In the genomic region with DNA sequence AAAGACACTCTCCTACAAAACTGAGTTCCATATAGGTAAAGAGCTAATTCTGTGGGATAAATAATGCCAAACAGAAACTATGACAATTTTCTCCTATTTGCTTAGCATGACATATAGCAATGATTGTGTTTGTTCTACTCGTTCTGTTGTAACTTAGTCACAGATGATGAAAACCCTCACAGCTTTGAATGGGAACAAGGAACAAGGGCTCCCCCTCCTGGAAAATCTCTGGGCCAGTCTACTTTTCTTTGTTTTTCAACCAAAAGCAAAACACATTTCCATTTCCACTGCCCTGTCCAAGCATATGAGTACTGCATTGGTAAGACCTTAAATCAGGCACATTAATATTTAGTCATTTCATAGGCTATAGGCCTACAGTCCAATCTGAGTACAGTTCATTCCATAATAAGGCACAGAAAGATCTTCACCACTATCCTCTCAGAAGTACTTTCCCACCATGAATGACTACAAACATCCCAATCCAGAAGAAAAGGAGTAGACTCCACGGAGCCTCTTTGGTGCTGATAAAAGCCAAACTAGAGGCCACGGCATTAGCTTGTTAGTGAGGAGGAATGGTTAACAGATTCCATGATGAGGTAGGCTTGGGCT, we compare ENCODE assay signal across 8 cellular contexts.
DNase-seq lines count a peak whose midpoint lies in the region; ATAC-seq and TF ChIP-seq lines count a peak whose summit lies in the region.

No MANE protein-coding gene starts in this region.

- TF ChIP-seq EP300 in Ishikawa (IDR thresholded peaks at IDR 0.05; ENCODE audit: borderline replicate concordance), result no peak

- intact Hi-C loops in natural killer cell (cut with micrococcal nuclease), result no loop called here

- H3K4me1 Mint-ChIP-seq in natural killer cell, result peaks cover 51 to 65% of the 10 kb centered on the region in 2 donors

- peak overlapping the region; percentile 75 for H3K27ac Mint-ChIP-seq in natural killer cell

- ATAC-seq in esophagus mucosa (peak; percentile 79), natural killer cell (peak in 2 of 3 donors; percentile 57 to 62), GM21367 (IDR thresholded peaks at IDR 0.05; ENCODE audit: unreplicated experiment) (no peak), GM18498 (IDR thresholded peaks at IDR 0.05; ENCODE audit: unreplicated experiment) (no peak)

- peak; percentile 64 for TF ChIP-seq RAD21 in Ishikawa (IDR thresholded peaks at IDR 0.05; ENCODE audit: low read depth)

- H3K27me3 Mint-ChIP-seq in natural killer cell (ENCODE audit: low read depth in 2 of 2), result no peaks in the 10 kb centered on the region

- H3K36me3 Mint-ChIP-seq in natural killer cell, result no peaks in the 10 kb centered on the region

- H3K9me3 Mint-ChIP-seq in natural killer cell, result no peaks in the 10 kb centered on the region

- peak; percentile 42 for TF ChIP-seq CTCF in natural killer cell (IDR thresholded peaks at IDR 0.05)

- H3K4me3 Mint-ChIP-seq in natural killer cell, result no peak overlapping the region

- DNase-seq in NCI-H1092 treated with DMSO at 0.1 percent for 48 hours (lab: John Stamatoyannopoulos, UW) (peak; percentile 5), NCI-H1092 (lab: John Stamatoyannopoulos, UW) (no peak), SK-N-DZ (ENCODE audit: low spot score) (peak; percentile 20), natural killer cell (no peak)

TF ChIP-seq in Ishikawa, 13 proteins besides CTCF, POLR2A, EP300 and RAD21:
- TF ChIP-seq NFIC (IDR thresholded peaks at IDR 0.05) (no peak), CREB1 (IDR thresholded peaks at IDR 0.05; ENCODE audit: low read depth) (no peak), EGR1 (IDR thresholded peaks at IDR 0.05) (no peak), CEBPB (IDR thresholded peaks at IDR 0.05) (no peak), ZBTB7A (IDR thresholded peaks at IDR 0.05; ENCODE audit: low read depth) (no peak), FOXM1 (IDR thresholded peaks at IDR 0.05; ENCODE audit: borderline replicate concordance, low read depth) (no peak), USF1 (IDR thresholded peaks at IDR 0.05) (no peak), TAF1 (IDR thresholded peaks at IDR 0.05; ENCODE audit: low read depth) (no peak), YY1 (IDR thresholded peaks at IDR 0.05; ENCODE audit: low read depth) (no peak), TEAD4 (IDR thresholded peaks at IDR 0.05) (no peak), TCF12 (IDR thresholded peaks at IDR 0.05; ENCODE audit: low read depth) (no peak)
- TF ChIP-seq, protein P1, sequence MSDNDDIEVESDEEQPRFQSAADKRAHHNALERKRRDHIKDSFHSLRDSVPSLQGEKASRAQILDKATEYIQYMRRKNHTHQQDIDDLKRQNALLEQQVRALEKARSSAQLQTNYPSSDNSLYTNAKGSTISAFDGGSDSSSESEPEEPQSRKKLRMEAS (IDR thresholded peaks at IDR 0.05), result no peak
- TF ChIP-seq, protein P2, sequence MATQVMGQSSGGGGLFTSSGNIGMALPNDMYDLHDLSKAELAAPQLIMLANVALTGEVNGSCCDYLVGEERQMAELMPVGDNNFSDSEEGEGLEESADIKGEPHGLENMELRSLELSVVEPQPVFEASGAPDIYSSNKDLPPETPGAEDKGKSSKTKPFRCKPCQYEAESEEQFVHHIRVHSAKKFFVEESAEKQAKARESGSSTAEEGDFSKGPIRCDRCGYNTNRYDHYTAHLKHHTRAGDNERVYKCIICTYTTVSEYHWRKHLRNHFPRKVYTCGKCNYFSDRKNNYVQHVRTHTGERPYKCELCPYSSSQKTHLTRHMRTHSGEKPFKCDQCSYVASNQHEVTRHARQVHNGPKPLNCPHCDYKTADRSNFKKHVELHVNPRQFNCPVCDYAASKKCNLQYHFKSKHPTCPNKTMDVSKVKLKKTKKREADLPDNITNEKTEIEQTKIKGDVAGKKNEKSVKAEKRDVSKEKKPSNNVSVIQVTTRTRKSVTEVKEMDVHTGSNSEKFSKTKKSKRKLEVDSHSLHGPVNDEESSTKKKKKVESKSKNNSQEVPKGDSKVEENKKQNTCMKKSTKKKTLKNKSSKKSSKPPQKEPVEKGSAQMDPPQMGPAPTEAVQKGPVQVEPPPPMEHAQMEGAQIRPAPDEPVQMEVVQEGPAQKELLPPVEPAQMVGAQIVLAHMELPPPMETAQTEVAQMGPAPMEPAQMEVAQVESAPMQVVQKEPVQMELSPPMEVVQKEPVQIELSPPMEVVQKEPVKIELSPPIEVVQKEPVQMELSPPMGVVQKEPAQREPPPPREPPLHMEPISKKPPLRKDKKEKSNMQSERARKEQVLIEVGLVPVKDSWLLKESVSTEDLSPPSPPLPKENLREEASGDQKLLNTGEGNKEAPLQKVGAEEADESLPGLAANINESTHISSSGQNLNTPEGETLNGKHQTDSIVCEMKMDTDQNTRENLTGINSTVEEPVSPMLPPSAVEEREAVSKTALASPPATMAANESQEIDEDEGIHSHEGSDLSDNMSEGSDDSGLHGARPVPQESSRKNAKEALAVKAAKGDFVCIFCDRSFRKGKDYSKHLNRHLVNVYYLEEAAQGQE (IDR thresholded peaks at IDR 0.05; ENCODE audit: low read depth), result no peak

Comparison
In these comparisons a context has a peak if more than half of its experiments do, and no peak if none do; other contexts are left out.
1. DNase-seq: peak in NCI-H1092 treated with DMSO at 0.1 percent for 48 hours (single experiment) and SK-N-DZ (single experiment); none in NCI-H1092 (single experiment) and natural killer cell (single experiment).
2. ATAC-seq: peak in esophagus mucosa (single experiment) and natural killer cell (2 of 3); none in GM21367 (single experiment) and GM18498 (single experiment).